8 cellular contexts compared by ENCODE assay signal in genomic region chr3:101780661-101781060, GRCh38.
DNase-seq lines count a peak whose midpoint lies in the region; ATAC-seq and TF ChIP-seq lines count a peak whose summit lies in the region.

No MANE protein-coding gene starts in this region.

- no peak for TF ChIP-seq CTCF in parathyroid adenoma (IDR thresholded peaks at IDR 0.05)
- no peak for TF ChIP-seq CTCF in GM13976 (IDR thresholded peaks at IDR 0.05; ENCODE audit: borderline replicate concordance, control extremely low read depth, extremely low read depth, insufficient read depth, missing control alignments)

- peak overlapping the region; percentile 74 for H3K4me2 ChIP-seq in parathyroid adenoma (ENCODE audit: low read length)

- H3K27ac ChIP-seq in parathyroid adenoma = peak overlapping the region; percentile 88

- DNase-seq in GF-D8 (lab: John Stamatoyannopoulos, UW) (peak; percentile 11), RKO (ENCODE audit: low spot score) (peak; percentile 92), erythroblast (lab: John Stamatoyannopoulos, UW) (peak; percentile 6 to 33), GM13976 (ENCODE audit: low spot score) (no peak), NCI-H2171 (lab: John Stamatoyannopoulos, UW) (no peak), ecto neural progenitor cell (ENCODE audit: low spot score) (no peak)

- no peaks in the 10 kb centered on the region for H3K27me3 ChIP-seq in parathyroid adenoma (ENCODE audit: control insufficient read depth, insufficient read depth, low read length)

- no peak for ATAC-seq in GM21360 (IDR thresholded peaks at IDR 0.05; ENCODE audit: unreplicated experiment)

- H3K36me3 ChIP-seq in parathyroid adenoma (ENCODE audit: control insufficient read depth, insufficient read depth, low read length) = no peaks in the 10 kb centered on the region

- peaks cover 14% of the 10 kb centered on the region for H3K4me1 ChIP-seq in parathyroid adenoma

- no peak overlapping the region for H2AFZ ChIP-seq in parathyroid adenoma

- peaks cover 28% of the 10 kb centered on the region for H3K79me2 ChIP-seq in parathyroid adenoma

- H3K9me3 ChIP-seq in parathyroid adenoma (ENCODE audit: control insufficient read depth, low read length) = no peaks in the 10 kb centered on the region

- peak overlapping the region; percentile 79 for H3K4me3 ChIP-seq in parathyroid adenoma (ENCODE audit: low read depth, low read length)

- in situ Hi-C loops in GM13976 (cut with MboI; ENCODE audit: low sequenced_read_pairs, unreplicated experiment) = no loop called here

- no peak overlapping the region for H3K9ac ChIP-seq in parathyroid adenoma

- no peak for TF ChIP-seq POLR2A in erythroblast (IDR thresholded peaks at IDR 0.05; ENCODE audit: low read length)

Comparison
In these comparisons a context has a peak if more than half of its experiments do, and no peak if none do; other contexts are left out.
1. DNase-seq: peak in GF-D8 (single experiment), RKO (single experiment) and erythroblast (2 of 2); none in GM13976 (single experiment), NCI-H2171 (single experiment) and ecto neural progenitor cell (single experiment).